In the genomic region with DNA sequence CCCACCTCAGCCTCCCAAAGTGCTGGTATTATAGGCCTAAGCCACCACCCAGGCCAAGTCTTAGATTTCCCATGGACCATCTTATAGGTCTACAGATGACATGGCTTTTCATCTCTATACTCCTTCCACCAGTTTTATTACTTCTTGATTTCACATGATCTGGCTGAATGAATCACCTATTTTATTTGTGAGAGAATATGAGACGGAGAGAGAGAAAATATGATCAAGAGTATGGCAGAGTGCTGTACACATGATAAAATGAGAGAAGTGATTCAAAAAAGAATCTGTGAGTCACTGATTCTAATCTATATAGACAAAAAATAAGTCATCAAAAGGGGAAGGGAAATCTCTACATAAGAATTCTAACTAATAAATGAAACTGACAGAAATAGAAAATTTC, we compare ENCODE assay signal across 24 cellular contexts.
DNase-seq lines count a peak whose midpoint lies in the region; ATAC-seq lines count a peak whose summit lies in the region.
"Had no signal": no experiment of that assay in that cellular context is flagged by ENCODE, and none has a peak within 500 bp of the region (broad histone marks: within the 10 kb centered on the region; RNA-seq: fewer than 3 reads in every experiment).

No MANE protein-coding gene starts in this region.

- peaks cover 41% of the 10 kb centered on the region for H3K4me1 Mint-ChIP-seq in dendritic cell treated with granulocyte-macrophage colony-stimulating factor and Interleukin-4, amounts not matched to agents 40 ng/mL and 50 ng/mL, for 4 days (ENCODE audit: low read depth)
- H3K4me1 Mint-ChIP-seq: CD4-positive, alpha-beta memory T cell had no signal

- peak; percentile 10 for DNase-seq in activated CD4-positive, alpha-beta T cell treated with anti-CD3 and anti-CD28 coated beads for 48 hours
- DNase-seq in activated CD4-positive, alpha-beta T cell treated with anti-CD3 and anti-CD28 coated beads for 1 hour, result no peak
- DNase-seq in CD1c-positive myeloid dendritic cell (ENCODE audit: extremely low spot score) (peak; percentile 11), RKO (ENCODE audit: low spot score) (peak; percentile 4), SHP77 treated with DMSO at 0.1 percent for 48 hours (lab: John Stamatoyannopoulos, UW) (no peak)
- DNase-seq: activated CD4-positive, CD25-positive, alpha-beta regulatory T cell treated with anti-CD3 and anti-CD28 coated beads, Interleukin-2, amount 50 U/mL, for 72 hours; activated effector memory CD4-positive, alpha-beta T cell treated with anti-CD3 and anti-CD28 coated beads, Interleukin-2, amount 50 U/mL, for 16 hours; adrenal gland; CD4-positive, alpha-beta memory T cell; cerebellar nuclear complex; DND-41; dorsolateral prefrontal cortex; heart right ventricle; IMR-90; NCI-H1092; NCI-H1694; NCI-H446; NCI-H748 treated with DMSO at 0.1 percent for 48 hours; posterior cingulate gyrus; small intestine had no signal

- H3K9me3 Mint-ChIP-seq in dendritic cell treated with granulocyte-macrophage colony-stimulating factor and Interleukin-4, amounts not matched to agents 40 ng/mL and 50 ng/mL, for 4 days, result no peaks in the 10 kb centered on the region

- H3K4me3 Mint-ChIP-seq in dendritic cell treated with granulocyte-macrophage colony-stimulating factor and Interleukin-4, amounts not matched to agents 40 ng/mL and 50 ng/mL, for 4 days, result no peak overlapping the region
- H3K4me3 Mint-ChIP-seq: CD4-positive, alpha-beta memory T cell had no signal

- ATAC-seq in GM21447 (IDR thresholded peaks at IDR 0.05; ENCODE audit: unreplicated experiment) (no peak), GM21737 (IDR thresholded peaks at IDR 0.05; ENCODE audit: unreplicated experiment) (no peak)
- ATAC-seq: A549, heart right ventricle had no signal

- intact Hi-C loops in dendritic cell treated with granulocyte-macrophage colony-stimulating factor and Interleukin-4, amounts not matched to agents 40 ng/mL and 50 ng/mL, for 4 days (cut with micrococcal nuclease), result no loop called here

- H3K27ac Mint-ChIP-seq in dendritic cell treated with granulocyte-macrophage colony-stimulating factor and Interleukin-4, amounts not matched to agents 40 ng/mL and 50 ng/mL, for 4 days, result peak overlapping the region; percentile 55
- H3K27ac Mint-ChIP-seq: CD4-positive, alpha-beta memory T cell had no signal

- peaks cover 8% of the 10 kb centered on the region for H3K36me3 Mint-ChIP-seq in dendritic cell treated with granulocyte-macrophage colony-stimulating factor and Interleukin-4, amounts not matched to agents 40 ng/mL and 50 ng/mL, for 4 days (ENCODE audit: low read depth)

- H3K27me3 Mint-ChIP-seq in dendritic cell treated with granulocyte-macrophage colony-stimulating factor and Interleukin-4, amounts not matched to agents 40 ng/mL and 50 ng/mL, for 4 days, result no peaks in the 10 kb centered on the region

Comparison
In these comparisons a context has a peak if more than half of its experiments do, and no peak if none do; other contexts are left out.
1. DNase-seq: peak in activated CD4-positive, alpha-beta T cell treated with anti-CD3 and anti-CD28 coated beads for 48 hours (single experiment), CD1c-positive myeloid dendritic cell (single experiment) and RKO (single experiment); none in activated CD4-positive, alpha-beta T cell treated with anti-CD3 and anti-CD28 coated beads for 1 hour (single experiment) and SHP77 treated with DMSO at 0.1 percent for 48 hours (single experiment).